Comparison of ENCODE assay signal across 1 cellular context in genomic region chr6:136511397-136511796, GRCh38.
TF ChIP-seq lines count a peak whose summit lies in the region.

No MANE protein-coding gene starts in this region.

TF ChIP-seq in GM23338, 12 proteins besides CTCF, POLR2A, EP300 and RAD21 (continued from another document):
- TF ChIP-seq ZNF462 (CRISPR knock-in tag; IDR thresholded peaks at IDR 0.05) (no peak), POLR2AphosphoS5 (IDR thresholded peaks at IDR 0.05; ENCODE audit: low read depth) (no peak), EZH2phosphoT487 (IDR thresholded peaks at IDR 0.05; ENCODE audit: unreplicated experiment) (no peak), ZNF331 (CRISPR knock-in tag; IDR thresholded peaks at IDR 0.05; ENCODE audit: low read depth) (no peak), REST (IDR thresholded peaks at IDR 0.05; ENCODE audit: unreplicated experiment) (no peak), EZH2 (IDR thresholded peaks at IDR 0.05; ENCODE audit: low read depth, unreplicated experiment) (no peak)
